In the genomic region with DNA sequence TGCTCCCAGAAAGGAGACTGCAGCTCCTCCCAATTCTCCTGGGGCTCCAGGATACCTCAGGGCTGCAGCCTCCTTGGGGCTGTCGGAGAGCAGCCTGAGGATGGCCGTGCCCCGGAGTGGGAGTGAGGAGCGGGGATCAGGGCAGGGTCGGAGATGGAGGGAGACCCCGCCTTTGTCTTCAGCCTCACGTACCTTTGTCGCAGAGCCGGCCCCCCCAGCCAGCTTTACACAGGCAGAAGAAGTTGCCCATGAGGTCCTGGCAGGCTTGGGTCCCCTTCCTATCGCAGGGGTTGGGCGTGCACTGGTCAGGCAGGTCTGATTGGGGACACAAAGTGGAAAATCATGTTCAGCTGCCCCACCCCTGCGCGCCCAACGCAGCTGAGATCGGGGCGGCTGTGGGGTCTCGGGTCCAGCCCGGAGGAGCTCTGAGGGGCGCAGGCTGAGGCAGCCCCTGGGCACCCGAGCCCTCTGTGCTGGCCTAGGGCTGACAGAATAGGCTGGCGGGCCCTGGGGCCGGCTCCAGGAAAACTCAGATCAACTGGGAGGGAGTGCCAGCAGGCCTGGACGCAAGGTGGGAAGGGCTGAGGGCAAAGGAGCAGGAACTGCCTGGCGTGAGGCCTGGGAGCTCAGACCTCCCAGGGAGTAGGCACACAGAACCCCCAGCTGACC, we compare ENCODE assay signal across 16 cellular contexts. TPM values are rescaled to one million over a fixed set of nuclear protein-coding genes. Genes with fewer than 3 reads are reported as not detected.
DNase-seq lines count a peak whose midpoint lies in the region; ATAC-seq and TF ChIP-seq lines count a peak whose summit lies in the region.
"Had no signal": no experiment of that assay in that cellular context is flagged by ENCODE, and none has a peak within 500 bp of the region (broad histone marks: within the 10 kb centered on the region; RNA-seq: fewer than 3 reads in every experiment).

No MANE protein-coding gene starts in this region.

- H3K27ac Mint-ChIP-seq in endodermal cell = no peak overlapping the region
- H3K27ac Mint-ChIP-seq: activated CD8-positive, alpha-beta memory T cell treated with anti-CD3 and anti-CD28 coated beads, Interleukin-2, amount 10 ng/mL, durations not matched to agents 7 days and 5 days; activated naive CD8-positive, alpha-beta T cell treated with anti-CD3 and anti-CD28 coated beads for 36 hours; IgD-negative memory B cell had no signal

- H3K4me3 ChIP-seq in WERI-Rb-1 (ENCODE audit: low read depth, low read length) (no peak overlapping the region), fibroblast of mammary gland (ENCODE audit: control insufficient read depth, low read depth, low read length) (peak overlapping the region; percentile 68), muscle layer of duodenum (ENCODE audit: low read depth in 1 of 2, low read length in 2 of 2) (no peak overlapping the region), upper lobe of left lung (no peak overlapping the region), endodermal cell (ENCODE audit: low read length) (no peak overlapping the region)

- no peaks in the 10 kb centered on the region for H3K27me3 Mint-ChIP-seq in endodermal cell (ENCODE audit: insufficient read depth)

- H3K4me1 ChIP-seq in muscle layer of duodenum (ENCODE audit: control insufficient read depth in 1 of 2, insufficient read depth in 2 of 2, low read length in 2 of 2) (peaks cover 7 to 39% of the 10 kb centered on the region in 2 donors), upper lobe of left lung (peaks cover 29 to 49% (median 38%) of the 10 kb centered on the region in 4 donors), endodermal cell (ENCODE audit: control insufficient read depth, insufficient read depth, low read length) (no peaks in the 10 kb centered on the region)

- no peak overlapping the region for H3K9ac ChIP-seq in endodermal cell (ENCODE audit: extremely low read depth, low read length, poor library complexity, severe bottlenecking)

- WGBS in upper lobe of left lung, 2 donors = 78 to 85% methylated on average over 11 to 18 of the region's 24 CpGs
- WGBS in endodermal cell (ENCODE audit: insufficient coverage in 1 of 2, insufficient read length in 1 of 2), 2 experiments = 87 to 91% methylated on average over 13 to 24 of the region's 24 CpGs

- no peak for TF ChIP-seq POLR2A in upper lobe of left lung (IDR thresholded peaks at IDR 0.05)

- H3K27ac ChIP-seq in WERI-Rb-1 (peak overlapping the region; percentile 24), muscle layer of duodenum (ENCODE audit: low read length) (peak overlapping the region; percentile 36), upper lobe of left lung (peak overlapping the region in 3 of 4 donors; percentile 18 to 47 (median 29)), endodermal cell (ENCODE audit: low read depth, low read length) (no peak overlapping the region)

- ATAC-seq in upper lobe of left lung (ENCODE audit: low FRiP score in 2 of 2) (no peak), HG03442 (IDR thresholded peaks at IDR 0.05; ENCODE audit: unreplicated experiment) (no peak), GM18858 (IDR thresholded peaks at IDR 0.05; ENCODE audit: unreplicated experiment) (no peak)
- ATAC-seq in activated CD4-positive, CD25-positive, alpha-beta regulatory T cell treated with anti-CD3 and anti-CD28 coated beads, Interleukin-2, amount 50 U/mL, for 24 hours = no peak
- ATAC-seq: activated CD8-positive, alpha-beta memory T cell treated with anti-CD3 and anti-CD28 coated beads, Interleukin-2, amount 10 ng/mL, durations not matched to agents 7 days and 5 days; naive thymus-derived CD8-positive, alpha-beta T cell had no signal

- H3K4me3 Mint-ChIP-seq in endodermal cell = no peak overlapping the region
- H3K4me3 Mint-ChIP-seq: activated CD8-positive, alpha-beta memory T cell treated with anti-CD3 and anti-CD28 coated beads, Interleukin-2, amount 10 ng/mL, durations not matched to agents 7 days and 5 days; activated naive CD8-positive, alpha-beta T cell treated with anti-CD3 and anti-CD28 coated beads for 36 hours; naive thymus-derived CD8-positive, alpha-beta T cell had no signal

- TF ChIP-seq CTCF in WERI-Rb-1 (IDR thresholded peaks at IDR 0.05; ENCODE audit: low read depth, low read length) (no peak), fibroblast of mammary gland (conservative IDR thresholded peaks at IDR 0.05; ENCODE audit: control insufficient read depth, insufficient read depth, low read depth, low read length) (no peak), upper lobe of left lung (IDR thresholded peaks at IDR 0.05) (no peak), endodermal cell (conservative IDR thresholded peaks at IDR 0.05) (no peak)

- DNase-seq in WERI-Rb-1 (no peak), fibroblast of mammary gland (ENCODE audit: low read depth) (no peak), upper lobe of left lung (peak in 1 of 2 donors; percentile 72), endodermal cell (no peak)
- DNase-seq: activated CD8-positive, alpha-beta memory T cell treated with anti-CD3 and anti-CD28 coated beads, Interleukin-2, amount 10 ng/mL, durations not matched to agents 7 days and 5 days; activated naive CD8-positive, alpha-beta T cell treated with anti-CD3 and anti-CD28 coated beads for 36 hours; GOT3; naive thymus-derived CD8-positive, alpha-beta T cell; NCI-H2029 treated with DMSO at 0.1 percent for 48 hours; OCI-M1; stimulated activated CD4-positive, alpha-beta T cell treated with anti-CD3 and anti-CD28 coated beads, Interleukin-15, amount 100 ng/mL, for 24 hours had no signal

- H3K4me1 Mint-ChIP-seq in endodermal cell = peaks cover 13% of the 10 kb centered on the region

- no peaks in the 10 kb centered on the region for H3K9me3 Mint-ChIP-seq in endodermal cell

- H3K36me3 ChIP-seq in WERI-Rb-1 (peaks cover 26% of the 10 kb centered on the region), muscle layer of duodenum (ENCODE audit: control insufficient read depth in 1 of 2, insufficient read depth in 2 of 2, low read length in 2 of 2) (peaks cover 0 to 15% of the 10 kb centered on the region in 2 donors), upper lobe of left lung (peaks cover 0 to 19% (median 6%) of the 10 kb centered on the region in 4 donors), endodermal cell (ENCODE audit: control insufficient read depth, insufficient read depth, low read length) (no peaks in the 10 kb centered on the region)

- H3K27me3 ChIP-seq in WERI-Rb-1 (ENCODE audit: insufficient read depth, low read depth, severe bottlenecking) (no peaks in the 10 kb centered on the region), muscle layer of duodenum (ENCODE audit: low read depth, low read length) (no peaks in the 10 kb centered on the region), upper lobe of left lung (no peaks in the 10 kb centered on the region), endodermal cell (ENCODE audit: control insufficient read depth, insufficient read depth, low read length, poor library complexity, severe bottlenecking) (no peaks in the 10 kb centered on the region)

- H3K9me3 ChIP-seq in WERI-Rb-1 (ENCODE audit: severe bottlenecking) = no peaks in the 10 kb centered on the region
- no peaks in the 10 kb centered on the region for H3K9me3 ChIP-seq in muscle layer of duodenum (ENCODE audit: control insufficient read depth in 1 of 2, low read length in 2 of 2)
- no peaks in the 10 kb centered on the region for H3K9me3 ChIP-seq in upper lobe of left lung
- H3K9me3 ChIP-seq in endodermal cell (ENCODE audit: control insufficient read depth, low read length) = no peaks in the 10 kb centered on the region

- TF ChIP-seq EP300 in upper lobe of left lung (IDR thresholded peaks at IDR 0.05) = no peak

- H3K36me3 Mint-ChIP-seq in endodermal cell (ENCODE audit: low read depth) = peaks cover 19% of the 10 kb centered on the region
- H3K36me3 Mint-ChIP-seq: activated CD8-positive, alpha-beta memory T cell treated with anti-CD3 and anti-CD28 coated beads, Interleukin-2, amount 10 ng/mL, durations not matched to agents 7 days and 5 days; IgD-negative memory B cell had no signal

RNA-seq across cellular contexts. Expression of a gene that starts 24.2 kb away (rescaled TPM):
- total RNA-seq in upper lobe of left lung = 100 to 1,000 TPM; 129 to 299 (median 180) TPM
- 10 to 100 TPM; 45.7 to 49.6 TPM for total RNA-seq in endodermal cell
- 24.8 TPM for polyA plus RNA-seq in endodermal cell (2013, experiment 1 of 2)
- polyA plus RNA-seq in endodermal cell (2013, experiment 2 of 2) = 23.0 TPM
